Comparison of ENCODE assay signal across 35 cellular contexts in the genomic region with DNA sequence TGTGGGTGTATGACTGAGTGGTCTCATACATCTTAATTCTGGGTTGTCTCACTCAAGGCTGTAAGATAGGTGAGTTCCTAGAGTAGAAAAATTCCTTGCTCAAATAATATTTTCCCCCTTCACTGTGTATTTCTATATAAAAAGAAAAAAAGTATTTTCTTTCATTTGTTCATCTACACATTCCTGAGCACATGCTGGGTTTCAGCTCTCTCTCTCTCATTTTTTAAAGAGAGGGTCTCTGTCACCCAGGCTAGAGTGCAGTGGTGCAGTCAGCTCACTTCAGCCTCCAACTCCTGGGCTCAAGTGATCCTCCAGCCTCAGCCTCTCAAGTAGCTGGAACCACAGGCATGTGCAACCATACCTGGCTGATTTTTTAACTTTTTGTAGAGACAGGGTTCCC.
"Had no signal": no experiment of that assay in that cellular context is flagged by ENCODE, and none has a peak within 500 bp of the region (broad histone marks: within the 10 kb centered on the region; RNA-seq: fewer than 3 reads in every experiment).

No MANE protein-coding gene starts in this region.

- H3K4me1 ChIP-seq: ascending aorta, body of pancreas, breast epithelium had no signal

- ATAC-seq: activated naive CD4-positive, alpha-beta T cell treated with anti-CD3 and anti-CD28 coated beads, Interleukin-2, amount 50 U/mL, for 72 hours; activated naive CD8-positive, alpha-beta T cell treated with anti-CD3 and anti-CD28 coated beads, Interleukin-2, amount 50 U/mL, for 24 hours; activated T-cell treated with anti-CD3 and anti-CD28 coated beads, Interleukin-2, amount 50 U/mL, for 4 hours; activated T-cell treated with anti-CD3 and anti-CD28 coated beads, Interleukin-2, amount 50 U/mL, for 72 hours; activated T-helper 17 cell treated with anti-CD3 and anti-CD28 coated beads, Interleukin-2, amount 50 U/mL, for 72 hours; body of pancreas had no signal

- H3K9me3 ChIP-seq: adrenal gland, ascending aorta, body of pancreas, breast epithelium had no signal

- FAIRE-seq: astrocyte, bronchial epithelial cell had no signal

- H3K4me3 ChIP-seq: adrenal gland, ascending aorta, body of pancreas, breast epithelium, cardiac muscle cell had no signal

- H3K27me3 ChIP-seq: adrenal gland, ascending aorta, body of pancreas, brain microvascular endothelial cell, breast epithelium, cardiac muscle cell had no signal

- H3K27ac ChIP-seq: adrenal gland, ascending aorta, body of pancreas, brain microvascular endothelial cell, breast epithelium, cardiac muscle cell had no signal

- DNase-seq: activated effector memory CD4-positive, alpha-beta T cell treated with anti-CD3 and anti-CD28 coated beads, Interleukin-2, amount 50 U/mL, for 16 hours; activated effector memory CD4-positive, alpha-beta T cell treated with Interleukin-2 at 50 U/mL for 16 hours; activated gamma-delta T cell; activated gamma-delta T cell treated with Interleukin-2 at 50 U/mL for 16 hours; activated naive CD4-positive, alpha-beta T cell; activated naive CD4-positive, alpha-beta T cell treated with anti-CD3 and anti-CD28 coated beads for 36 hours; activated naive CD4-positive, alpha-beta T cell treated with anti-CD3 and anti-CD28 coated beads, Interleukin-2, amount 10 ng/mL, durations not matched to agents 7 days and 5 days; activated naive CD4-positive, alpha-beta T cell treated with anti-CD3 and anti-CD28 coated beads, Interleukin-2, amount 50 U/mL, for 16 hours; activated naive CD4-positive, alpha-beta T cell treated with Interleukin-2 at 50 U/mL for 16 hours; activated naive CD8-positive, alpha-beta T cell treated with anti-CD3 and anti-CD28 coated beads for 36 hours; activated naive CD8-positive, alpha-beta T cell treated with anti-CD3 and anti-CD28 coated beads, Interleukin-2, amount 10 ng/mL, durations not matched to agents 7 days and 5 days; activated naive CD8-positive, alpha-beta T cell treated with anti-CD3 and anti-CD28 coated beads, Interleukin-2, amount 50 U/mL, for 24 hours; activated T-cell treated with anti-CD3 and anti-CD28 coated beads for 4 hours; activated T-cell treated with anti-CD3 and anti-CD28 coated beads, Interleukin-2, amount 50 U/mL, for 1 hour; activated T-cell treated with anti-CD3 and anti-CD28 coated beads, Interleukin-2, amount 50 U/mL, for 24 hours; activated T-cell treated with anti-CD3 and anti-CD28 coated beads, Interleukin-2, amount 50 U/mL, for 4 hours; activated T-cell treated with anti-CD3 and anti-CD28 coated beads, Interleukin-2, amount 50 U/mL, for 48 hours; activated T-cell treated with anti-CD3 and anti-CD28 coated beads, Interleukin-2, amount 50 U/mL, for 72 hours; adrenal gland; amniotic stem cell; amygdala; anterior cingulate cortex; aorta; body of pancreas; brain microvascular endothelial cell; caudate nucleus; central memory CD4-positive, alpha-beta T cell; cerebellar nuclear complex had no signal
